18 cellular contexts compared by ENCODE assay signal in the genomic region with DNA sequence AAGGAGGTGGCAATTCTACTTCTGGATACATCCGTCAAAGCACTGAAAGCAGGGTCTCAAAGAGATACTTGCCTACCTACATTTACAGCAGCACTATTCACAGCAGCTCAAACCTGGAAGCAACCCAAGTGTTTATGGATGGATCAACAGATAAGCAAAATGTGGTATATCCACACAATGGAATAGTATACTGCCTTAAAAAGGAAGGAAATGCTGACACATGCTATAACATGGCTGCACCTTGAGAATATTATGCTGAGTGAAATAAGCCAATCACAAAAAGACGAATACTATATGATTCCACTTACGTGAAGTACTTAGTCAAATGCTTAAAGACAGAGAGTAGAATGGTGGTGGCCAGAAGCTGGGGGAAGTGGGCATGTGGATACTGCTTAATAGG.
DNase-seq lines count a peak whose midpoint lies in the region; ATAC-seq, FAIRE-seq and TF ChIP-seq lines count a peak whose summit lies in the region.
"Had no signal": no experiment of that assay in that cellular context is flagged by ENCODE, and none has a peak within 500 bp of the region (broad histone marks: within the 10 kb centered on the region; RNA-seq: fewer than 3 reads in every experiment).

No MANE protein-coding gene starts in this region.

- H3K18ac ChIP-seq in IMR-90 (ENCODE audit: low read depth, low read length), result no peak overlapping the region

- DNase-seq in HepG2 (ENCODE audit: low spot score) (no peak), right lobe of liver (no peak), IMR-90 (no peak), urothelium cell line (ENCODE audit: low spot score) (no peak), GM19239 (ENCODE audit: insufficient read length, low spot score) (no peak), GDM1 (lab: John Stamatoyannopoulos, UW) (no peak)
- DNase-seq: 8988T; Calu3; CD4-positive, alpha-beta memory T cell; COR-L47; DMS53; DND-41; HCEC 1CT; HFFc6 had no signal

- H2AK9ac ChIP-seq in IMR-90 (replicated peaks; ENCODE audit: low read depth, low read length, poor library complexity), result no peak overlapping the region

- H3K79me1 ChIP-seq in IMR-90 (ENCODE audit: low read depth in 1 of 2, low read length in 2 of 2), result no peaks in the 10 kb centered on the region

- no TSS peak for BruUV-seq in HepG2 (replicated peaks; lab: Mats Ljungman, UMichigan)
- BruUV-seq in IMR-90 (replicated peaks; lab: Mats Ljungman, UMichigan), result no TSS peak

- H4K8ac ChIP-seq in IMR-90 (ENCODE audit: low read depth in 2 of 2, low read length in 2 of 2), result no peak overlapping the region

- H3K79me2 ChIP-seq in HepG2 (ENCODE audit: insufficient read depth, low read length), result no peaks in the 10 kb centered on the region

- H3K4me3 ChIP-seq in HepG2 (replicated peaks in 1 of 3; ENCODE audit: insufficient read depth in 1 of 3, low read depth in 2 of 3, low read length in 3 of 3), result no peak overlapping the region
- no peak overlapping the region for H3K4me3 ChIP-seq in right lobe of liver
- no peak overlapping the region for H3K4me3 ChIP-seq in IMR-90 (ENCODE audit: insufficient read depth, low read depth, low read length)
- H3K4me3 ChIP-seq: GM12878, GM23338 had no signal

- H3K4me2 ChIP-seq in HepG2 (ENCODE audit: low read depth, low read length), result no peak overlapping the region
- H3K4me2 ChIP-seq in IMR-90 (ENCODE audit: low read depth, low read length), result no peak overlapping the region
- H3K4me2 ChIP-seq: GM23338 had no signal

- no peak overlapping the region for H2AFZ ChIP-seq in HepG2 (ENCODE audit: low read length)
- H2AFZ ChIP-seq in IMR-90 (replicated peaks; ENCODE audit: low read length, poor library complexity), result no peak overlapping the region
- H2AFZ ChIP-seq: GM23338 had no signal

- no peak overlapping the region for H2BK20ac ChIP-seq in IMR-90 (ENCODE audit: low read depth, low read length)

- H3K14ac ChIP-seq in IMR-90 (replicated peaks; ENCODE audit: low read depth, low read length), result no peak overlapping the region

- no peak overlapping the region for H3K27ac ChIP-seq in HepG2 (ENCODE audit: extremely low read length, insufficient read depth, low read length)
- H3K27ac ChIP-seq in right lobe of liver, result no peak overlapping the region
- H3K27ac ChIP-seq in IMR-90 (ENCODE audit: insufficient read depth, low read length), result no peak overlapping the region

- H3K36me3 ChIP-seq in HepG2 (replicated peaks in 1 of 2; ENCODE audit: control insufficient read depth in 1 of 2, insufficient read depth in 2 of 2, low read length in 2 of 2), result no peaks in the 10 kb centered on the region
- no peaks in the 10 kb centered on the region for H3K36me3 ChIP-seq in right lobe of liver
- H3K36me3 ChIP-seq in IMR-90 (ENCODE audit: control insufficient read depth, insufficient read depth, low read length), result no peaks in the 10 kb centered on the region

- no peak overlapping the region for H4K5ac ChIP-seq in IMR-90 (ENCODE audit: low read depth, low read length)

- H3K4me1 ChIP-seq in HepG2 (ENCODE audit: insufficient read depth, low read length), result no peaks in the 10 kb centered on the region
- no peaks in the 10 kb centered on the region for H3K4me1 ChIP-seq in right lobe of liver
- H3K4me1 ChIP-seq in IMR-90 (ENCODE audit: control insufficient read depth, insufficient read depth, low read length), result no peaks in the 10 kb centered on the region

- no peak overlapping the region for H3K9ac ChIP-seq in HepG2 (ENCODE audit: insufficient read depth, low read depth, low read length)
- H3K9ac ChIP-seq in IMR-90 (ENCODE audit: low read depth, low read length), result no peak overlapping the region

- H4K20me1 ChIP-seq in HepG2 (ENCODE audit: insufficient read depth, low read length) (no peaks in the 10 kb centered on the region), IMR-90 (ENCODE audit: insufficient read depth, low read length) (no peaks in the 10 kb centered on the region)

- in situ Hi-C loops in HepG2 (cut with HindIII; ENCODE audit: extremely low pct_ligation_motif_present, low pct_unique_long_range_greater_than_20kb), result no loop called here
- in situ Hi-C loops in IMR-90 (cut with MboI; ENCODE audit: low sequenced_read_pairs), result no loop called here

- H2BK5ac ChIP-seq in IMR-90 (ENCODE audit: low read depth, low read length, poor library complexity, severe bottlenecking), result no peak overlapping the region

- TF ChIP-seq RAD21 in HepG2 (CRISPR knock-in tag; IDR thresholded peaks at IDR 0.05), result no peak
- no peak for TF ChIP-seq RAD21 in IMR-90 (IDR thresholded peaks at IDR 0.05; ENCODE audit: low read length)

- H3K9me1 ChIP-seq in IMR-90 (ENCODE audit: insufficient read depth, low read length), result no peaks in the 10 kb centered on the region

- no peak for TF ChIP-seq POLR2A in HepG2 (IDR thresholded peaks at IDR 0.05; ENCODE audit: insufficient read depth in 1 of 2, low read depth in 2 of 2, low read length in 2 of 2)
- TF ChIP-seq POLR2A in right lobe of liver (IDR thresholded peaks at IDR 0.05), result no peak
- TF ChIP-seq POLR2A in IMR-90 (IDR thresholded peaks at IDR 0.05; ENCODE audit: low read depth, low read length), result no peak

- H3K4ac ChIP-seq in IMR-90 (ENCODE audit: low read depth, low read length), result no peak overlapping the region

- POLR2A ChIA-PET in HepG2 (lab: Yijun Ruan, JAX), result no interaction called here
- POLR2A ChIA-PET in IMR-90 (lab: Charles Lee; ENCODE audit: unreplicated experiment), result no interaction called here

- ATAC-seq in HepG2 (no peak), right lobe of liver (no peak), IMR-90 (ENCODE audit: low read depth) (no peak)
- ATAC-seq: GM12878, GM23338 had no signal

- H3K56ac ChIP-seq in IMR-90 (ENCODE audit: extremely low read depth, insufficient read depth, low read length), result no peak overlapping the region

- H3K27me3 ChIP-seq in HepG2 (ENCODE audit: control insufficient read depth in 1 of 2, insufficient read depth in 2 of 2, low read length in 2 of 2) (no peaks in the 10 kb centered on the region), right lobe of liver (no peaks in the 10 kb centered on the region), IMR-90 (ENCODE audit: control insufficient read depth, insufficient read depth, low read length) (no peaks in the 10 kb centered on the region)

- intact Hi-C loops in HepG2 (cut with micrococcal nuclease; ENCODE audit: unreplicated experiment), result no loop called here
- intact Hi-C loops in right lobe of liver (cut with DNase I), result no loop called here
- intact Hi-C loops in IMR-90 (cut with micrococcal nuclease), result no loop called here

- WGBS in HepG2 (ENCODE audit: low lambda C conversion rate), result 91% methylated on average over 3 of the region's 3 CpGs
- 97% methylated on average over 3 of the region's 3 CpGs for WGBS in right lobe of liver (ENCODE audit: insufficient coverage, low coverage, low lambda C conversion rate, missing lambda C conversion rate)
- WGBS in IMR-90 (ENCODE audit: extremely low coverage in 2 of 2, insufficient read length in 1 of 2), 2 experiments, result 80% methylated on average over 1 of the region's 3 CpGs; no CpG with 5 or more reads in 1 of the 2 experiments

- CTCF ChIA-PET in HepG2 (lab: Yijun Ruan, JAX; ENCODE audit: low intra/inter-chr PET ratio, low total read pairs) (no interaction called here), IMR-90 (lab: Yijun Ruan, JAX) (no interaction called here)

- no peak overlapping the region for H4K91ac ChIP-seq in IMR-90 (ENCODE audit: insufficient read depth, low read depth, low read length)

- TF ChIP-seq EP300 in HepG2 (IDR thresholded peaks at IDR 0.05; ENCODE audit: low read depth in 2 of 2, low read length in 2 of 2) (no peak), HepG2 (CRISPR knock-in tag; IDR thresholded peaks at IDR 0.05; ENCODE audit: borderline replicate concordance) (no peak)

- dilution Hi-C loops in IMR-90 (cut with HindIII; ENCODE audit: low sequenced_read_pairs, unreplicated experiment), result no loop called here

- TF ChIP-seq CTCF in HepG2 (CRISPR knock-in tag; IDR thresholded peaks at IDR 0.05), result no peak
- no peak for TF ChIP-seq CTCF in right lobe of liver (IDR thresholded peaks at IDR 0.05)
- no peak for TF ChIP-seq CTCF in IMR-90 (conservative IDR thresholded peaks at IDR 0.05; ENCODE audit: low read depth, low read length)

- no peak overlapping the region for H2BK15ac ChIP-seq in IMR-90 (ENCODE audit: low read depth, low read length)

- FAIRE-seq in HepG2 (lab: Jason Lieb, UNC) (no peak), urothelium cell line (lab: Jason Lieb, UNC) (peak; percentile 83), GM19239 (lab: Jason Lieb, UNC) (no peak)
- FAIRE-seq: G401.6, GM12878, H54 had no signal

- H3K9me3 ChIP-seq in HepG2 (ENCODE audit: low read length), result no peaks in the 10 kb centered on the region
- no peaks in the 10 kb centered on the region for H3K9me3 ChIP-seq in right lobe of liver
- no peaks in the 10 kb centered on the region for H3K9me3 ChIP-seq in IMR-90 (ENCODE audit: control insufficient read depth, insufficient read depth, low read length)

- H3K23ac ChIP-seq in IMR-90 (ENCODE audit: low read depth, low read length), result no peak overlapping the region

- no peak overlapping the region for H2AK5ac ChIP-seq in IMR-90 (ENCODE audit: low read depth, low read length)

- no peak overlapping the region for H2BK120ac ChIP-seq in IMR-90 (ENCODE audit: low read depth, low read length)

TF ChIP-seq in HepG2, 621 proteins besides CTCF, POLR2A, EP300 and RAD21 (continues in another document):
- TF ChIP-seq, protein P1, sequence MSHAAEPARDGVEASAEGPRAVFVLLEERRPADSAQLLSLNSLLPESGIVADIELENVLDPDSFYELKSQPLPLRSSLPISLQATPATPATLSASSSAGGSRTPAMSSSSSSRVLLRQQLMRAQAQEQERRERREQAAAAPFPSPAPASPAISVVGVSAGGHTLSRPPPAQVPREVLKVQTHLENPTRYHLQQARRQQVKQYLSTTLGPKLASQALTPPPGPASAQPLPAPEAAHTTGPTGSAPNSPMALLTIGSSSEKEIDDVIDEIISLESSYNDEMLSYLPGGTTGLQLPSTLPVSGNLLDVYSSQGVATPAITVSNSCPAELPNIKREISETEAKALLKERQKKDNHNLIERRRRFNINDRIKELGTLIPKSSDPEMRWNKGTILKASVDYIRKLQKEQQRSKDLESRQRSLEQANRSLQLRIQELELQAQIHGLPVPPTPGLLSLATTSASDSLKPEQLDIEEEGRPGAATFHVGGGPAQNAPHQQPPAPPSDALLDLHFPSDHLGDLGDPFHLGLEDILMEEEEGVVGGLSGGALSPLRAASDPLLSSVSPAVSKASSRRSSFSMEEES (CRISPR knock-in tag; IDR thresholded peaks at IDR 0.05), result no peak

TF ChIP-seq in IMR-90, 13 proteins besides CTCF, POLR2A, EP300 and RAD21:
- no peak for TF ChIP-seq CHD1 (IDR thresholded peaks at IDR 0.05; ENCODE audit: low read depth, low read length)
- no peak for TF ChIP-seq NFE2L2 (IDR thresholded peaks at IDR 0.05; ENCODE audit: low read depth, low read length)
- TF ChIP-seq MAFK (IDR thresholded peaks at IDR 0.05; ENCODE audit: low read depth, low read length), result peak; percentile 76
